Comparison of ENCODE assay signal across 18 cellular contexts in the genomic region with DNA sequence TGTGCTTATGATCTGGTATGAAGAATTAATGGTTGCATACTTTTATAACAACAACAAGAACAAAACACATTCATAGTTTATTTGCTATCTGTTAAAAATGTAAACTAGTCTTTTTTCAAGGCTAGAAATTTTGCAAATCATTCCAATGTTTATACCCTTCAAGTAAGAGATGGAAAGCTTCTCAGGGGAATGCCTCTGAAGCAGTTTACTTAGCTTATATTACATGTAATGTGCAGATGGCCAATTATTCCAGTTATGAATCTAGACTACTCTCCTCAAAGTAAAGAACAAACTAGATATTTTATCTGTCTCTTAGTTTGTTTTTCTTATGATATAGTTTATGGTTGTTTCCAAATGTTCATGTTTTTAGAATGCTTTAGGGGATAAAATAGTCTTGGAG.
A peak's percentile ranks its signal among the peaks of the same experiment; 100 is the strongest.
DNase-seq lines count a peak whose midpoint lies in the region; ATAC-seq lines count a peak whose summit lies in the region.
"Had no signal": no experiment of that assay in that cellular context is flagged by ENCODE, and none has a peak within 500 bp of the region (broad histone marks: within the 10 kb centered on the region; RNA-seq: fewer than 3 reads in every experiment).

No MANE protein-coding gene starts in this region.

- H3K4me1 ChIP-seq in adipocyte (ENCODE audit: control insufficient read depth, insufficient read depth, low read length) (peaks cover 17% of the 10 kb centered on the region), mesendoderm (ENCODE audit: control insufficient read depth, low read depth, low read length) (no peaks in the 10 kb centered on the region)

- no peak overlapping the region for H3K4ac ChIP-seq in mesendoderm (ENCODE audit: low read depth, low read length)

- H3K23ac ChIP-seq in mesendoderm (ENCODE audit: low read length) = no peak overlapping the region

- H4K8ac ChIP-seq in mesendoderm (ENCODE audit: low read depth, low read length) = no peak overlapping the region

- ATAC-seq in HG03342 (IDR thresholded peaks at IDR 0.05; ENCODE audit: unreplicated experiment) (no peak), HG02938 (IDR thresholded peaks at IDR 0.05; ENCODE audit: unreplicated experiment) (no peak), HG02642 (IDR thresholded peaks at IDR 0.05; ENCODE audit: poor library complexity, unreplicated experiment) (no peak)
- ATAC-seq: Right ventricle myocardium inferior had no signal

- H3K9ac ChIP-seq in adipocyte (ENCODE audit: low read length) (no peak overlapping the region), mesendoderm (ENCODE audit: low read length) (no peak overlapping the region)
- H3K9ac ChIP-seq: KMS-11 had no signal

- no peaks in the 10 kb centered on the region for H3K9me3 ChIP-seq in adipocyte (ENCODE audit: control insufficient read depth, low read length)
- H3K9me3 ChIP-seq: Caco-2 had no signal

- DNase-seq in DMS 273 (lab: John Stamatoyannopoulos, UW; ENCODE audit: unreplicated experiment) = peak; percentile 66
- peak; percentile 77 for DNase-seq in NCI-H1436 (lab: John Stamatoyannopoulos, UW)
- DNase-seq in NCI-H2171 treated with DMSO at 0.1 percent for 48 hours (lab: John Stamatoyannopoulos, UW) = peak; percentile 89
- peak; percentile 61 for DNase-seq in adipocyte (ENCODE audit: low read depth)
- no peak for DNase-seq in mesendoderm
- DNase-seq: Caco-2; CD4-positive, alpha-beta T cell; DMS79; H7; HFFc6; NCI-H2227 treated with DMSO at 0.1 percent for 48 hours; NCI-H524 treated with DMSO at 0.1 percent for 48 hours; NK-92 treated with Interleukin-12 subunit alpha and Interleukin-12 subunit beta, amount 100 ng/mL, for 24 hours had no signal

- no peak overlapping the region for H4K5ac ChIP-seq in mesendoderm (ENCODE audit: low read length)

- H3K27ac ChIP-seq in mesendoderm (ENCODE audit: low read depth, low read length) = no peak overlapping the region
- H3K27ac ChIP-seq: KMS-11 had no signal

- H2AK5ac ChIP-seq in mesendoderm (ENCODE audit: low read length) = no peak overlapping the region

- H3K4me3 ChIP-seq in adipocyte (ENCODE audit: low read length) = no peak overlapping the region
- no peak overlapping the region for H3K4me3 ChIP-seq in mesendoderm (ENCODE audit: low read length)

- H3K36me3 ChIP-seq in adipocyte (ENCODE audit: control insufficient read depth, insufficient read depth, low read length, severe bottlenecking) (no peaks in the 10 kb centered on the region), mesendoderm (ENCODE audit: control insufficient read depth, insufficient read depth, low read length) (no peaks in the 10 kb centered on the region)

- H3K56ac ChIP-seq in mesendoderm (ENCODE audit: low read length) = no peak overlapping the region

- H2BK120ac ChIP-seq in mesendoderm (ENCODE audit: low read depth, low read length) = no peak overlapping the region

- no peak overlapping the region for H2BK5ac ChIP-seq in mesendoderm (ENCODE audit: low read length)

- H3K79me2 ChIP-seq in mesendoderm (ENCODE audit: control insufficient read depth, insufficient read depth, low read length) = no peaks in the 10 kb centered on the region

- H2BK15ac ChIP-seq in mesendoderm (replicated peaks; ENCODE audit: low read depth) = no peak overlapping the region

- H3K79me1 ChIP-seq in mesendoderm (ENCODE audit: low read length) = no peaks in the 10 kb centered on the region

- H3K27me3 ChIP-seq in adipocyte (replicated peaks; ENCODE audit: control insufficient read depth, insufficient read depth, low read length) (no peaks in the 10 kb centered on the region), mesendoderm (ENCODE audit: insufficient read depth, low read length, poor library complexity) (no peaks in the 10 kb centered on the region)

- no peak overlapping the region for H3K4me2 ChIP-seq in mesendoderm (ENCODE audit: low read length)
- H3K4me2 ChIP-seq: KMS-11 had no signal

- no peak overlapping the region for H3K18ac ChIP-seq in mesendoderm (ENCODE audit: low read length)
